Comparison of ENCODE assay signal across 8 cellular contexts in genomic region chr17:13016881-13017622, GRCh38. TPM values are rescaled to one million over a fixed set of nuclear protein-coding genes. Genes with fewer than 3 reads are reported as not detected.
A peak's percentile ranks its signal among the peaks of the same experiment; 100 is the strongest.
DNase-seq lines count a peak whose midpoint lies in the region; FAIRE-seq and TF ChIP-seq lines count a peak whose summit lies in the region.

No MANE protein-coding gene starts in this region.

- TF ChIP-seq POLR2A in H54 (IDR thresholded peaks at IDR 0.05; ENCODE audit: low read depth, low read length) (no peak), NB4 (IDR thresholded peaks at IDR 0.05; ENCODE audit: extremely low read depth, insufficient read length) (no peak)

- H3K4me1 ChIP-seq in ES-I3 (ENCODE audit: insufficient read depth, low read length) = no peaks in the 10 kb centered on the region
- peaks cover 14% of the 10 kb centered on the region for H3K4me1 ChIP-seq in mononuclear cell (ENCODE audit: insufficient read depth, low read length)

- H3K36me3 ChIP-seq in ES-I3 (ENCODE audit: insufficient read depth, low read length) = peaks cover 35% of the 10 kb centered on the region

- H3K9ac ChIP-seq in ES-I3 (ENCODE audit: low read depth, low read length) = peak overlapping the region; percentile 94

- H3K27me3 ChIP-seq in mononuclear cell (ENCODE audit: insufficient read depth, low read length) = no peaks in the 10 kb centered on the region

- no peaks in the 10 kb centered on the region for H3K9me3 ChIP-seq in ES-I3 (ENCODE audit: control insufficient read depth, insufficient read depth, low read length)
- no peaks in the 10 kb centered on the region for H3K9me3 ChIP-seq in mononuclear cell (ENCODE audit: low read depth, low read length)

- no peak for TF ChIP-seq CTCF in NB4 (IDR thresholded peaks at IDR 0.05; ENCODE audit: low read depth, low read length)

- DNase-seq in H54 (ENCODE audit: insufficient read length, low spot score) (peak; percentile 26), NB4 (ENCODE audit: low read depth) (peak; percentile 37), dedifferentiated amniotic fluid mesenchymal stem cell (ENCODE audit: extremely low spot score) (peak; percentile 15), NCI-H1092 (lab: John Stamatoyannopoulos, UW) (no peak), DMS79 (lab: John Stamatoyannopoulos, UW) (no peak), GOT3 (lab: John Stamatoyannopoulos, UW) (no peak)

- no peak for FAIRE-seq in H54 (lab: Jason Lieb, UNC)

- H3K4me3 ChIP-seq in NB4 (ENCODE audit: low read depth, low read length) (peak overlapping the region; percentile 91), mononuclear cell (ENCODE audit: low read length) (peak overlapping the region; percentile 68)

RNA-seq across cellular contexts. Expression of gene ELAC2, which starts 0.8 kb away (rescaled TPM):
- total RNA-seq in mononuclear cell = 36.5 TPM

Comparison
In these comparisons a context has a peak if more than half of its experiments do, and no peak if none do; other contexts are left out.
1. DNase-seq: peak in H54 (single experiment), NB4 (single experiment) and dedifferentiated amniotic fluid mesenchymal stem cell (single experiment); none in NCI-H1092 (single experiment), DMS79 (single experiment) and GOT3 (single experiment).